1 cellular context compared by ENCODE assay signal in genomic region chrX:40169193-40170086, GRCh38.
TF ChIP-seq lines count a peak whose summit lies in the region.

No MANE protein-coding gene starts in this region.

TF ChIP-seq in HEK293, 187 proteins besides CTCF, POLR2A, EP300 and RAD21 (continued from another document and continues in another):
- TF ChIP-seq ZSCAN18 (tag by site-specific recombination; IDR thresholded peaks at IDR 0.05) (no peak), ZNF501 (tag by site-specific recombination; IDR thresholded peaks at IDR 0.05) (no peak), GLIS1 (tag by site-specific recombination; IDR thresholded peaks at IDR 0.05) (peak; percentile 90), ZFP3 (tag by site-specific recombination; IDR thresholded peaks at IDR 0.05; ENCODE audit: low read depth) (no peak), GFI1B (tag by site-specific recombination; IDR thresholded peaks at IDR 0.05) (no peak), ZBTB44 (tag by site-specific recombination; IDR thresholded peaks at IDR 0.05) (no peak), ZNF140 (tag by site-specific recombination; IDR thresholded peaks at IDR 0.05) (no peak), ZNF785 (tag by site-specific recombination; IDR thresholded peaks at IDR 0.05) (no peak), ZNF658 (tag by site-specific recombination; IDR thresholded peaks at IDR 0.05) (no peak), TCF7L2 (IDR thresholded peaks at IDR 0.05; ENCODE audit: borderline replicate concordance, low read depth, low read length) (no peak; the same call in 1 of the 2 replicates), ZSCAN23 (tag by site-specific recombination; IDR thresholded peaks at IDR 0.05) (no peak), ZNF639 (tag by site-specific recombination; IDR thresholded peaks at IDR 0.05) (no peak), ATF2 (tag by site-specific recombination; IDR thresholded peaks at IDR 0.05; ENCODE audit: low read depth) (no peak), ZNF561 (tag by site-specific recombination; IDR thresholded peaks at IDR 0.05; ENCODE audit: borderline replicate concordance) (no peak), MEIS1 (CRISPR knock-in tag; IDR thresholded peaks at IDR 0.05; ENCODE audit: borderline replicate concordance) (no peak), ZNF184 (tag by site-specific recombination; IDR thresholded peaks at IDR 0.05) (no peak), ZNF266 (tag by site-specific recombination; IDR thresholded peaks at IDR 0.05; ENCODE audit: low read depth) (no peak), ZNF510 (tag by site-specific recombination; IDR thresholded peaks at IDR 0.05; ENCODE audit: insufficient replicate concordance) (no peak), BCL6B (tag by site-specific recombination; IDR thresholded peaks at IDR 0.05) (no peak), PATZ1 (tag by site-specific recombination; IDR thresholded peaks at IDR 0.05) (peak; percentile 63; the same call in 1 of the 2 replicates), WT1 (tag by site-specific recombination; IDR thresholded peaks at IDR 0.05) (peak; percentile 82), TRIM28 (IDR thresholded peaks at IDR 0.05; ENCODE audit: borderline replicate concordance, low read length) (peak; percentile 56; the same call in 1 of the 2 replicates), KLF8 (tag by site-specific recombination; IDR thresholded peaks at IDR 0.05) (no peak), PBX3 (CRISPR knock-in tag; IDR thresholded peaks at IDR 0.05) (no peak), ZBTB49 (tag by site-specific recombination; IDR thresholded peaks at IDR 0.05; ENCODE audit: low read depth) (no peak), ZNF16 (tag by site-specific recombination; IDR thresholded peaks at IDR 0.05; ENCODE audit: low read depth) (no peak), ZNF239 (tag by site-specific recombination; IDR thresholded peaks at IDR 0.05) (no peak), SP2 (tag by site-specific recombination; IDR thresholded peaks at IDR 0.05) (peak; percentile 42), ZNF366 (tag by site-specific recombination; conservative IDR thresholded peaks at IDR 0.05) (peak; percentile 36; the same call in 1 of the 2 replicates), BCL11A (tag by site-specific recombination; IDR thresholded peaks at IDR 0.05; ENCODE audit: low read depth) (no peak), ZNF529 (tag by site-specific recombination; IDR thresholded peaks at IDR 0.05; ENCODE audit: insufficient replicate concordance) (no peak), ZSCAN5A (tag by site-specific recombination; IDR thresholded peaks at IDR 0.05) (no peak), ZNF146 (tag by site-specific recombination; IDR thresholded peaks at IDR 0.05) (no peak), OVOL3 (tag by site-specific recombination; IDR thresholded peaks at IDR 0.05) (no peak), ZNF274 (IDR thresholded peaks at IDR 0.05; ENCODE audit: low read length) (no peak), ZNF274 (tag by site-specific recombination; IDR thresholded peaks at IDR 0.05; ENCODE audit: borderline replicate concordance) (no peak), ZNF354C (tag by site-specific recombination; IDR thresholded peaks at IDR 0.05; ENCODE audit: borderline replicate concordance, low read depth) (no peak), ZBTB21 (tag by site-specific recombination; IDR thresholded peaks at IDR 0.05) (no peak), PRDM10 (tag by site-specific recombination; IDR thresholded peaks at IDR 0.05) (peak; percentile 63; the same call in 1 of the 2 replicates), ZNF747 (tag by site-specific recombination; IDR thresholded peaks at IDR 0.05) (no peak), ZNF555 (tag by site-specific recombination; conservative IDR thresholded peaks at IDR 0.05) (no peak), ZNF610 (tag by site-specific recombination; IDR thresholded peaks at IDR 0.05; ENCODE audit: borderline replicate concordance) (no peak), ZNF776 (tag by site-specific recombination; IDR thresholded peaks at IDR 0.05; ENCODE audit: borderline replicate concordance) (no peak), ZNF335 (tag by site-specific recombination; conservative IDR thresholded peaks at IDR 0.05) (peak; percentile 53; the same call in 1 of the 2 replicates), ZNF202 (tag by site-specific recombination; IDR thresholded peaks at IDR 0.05; ENCODE audit: borderline replicate concordance) (no peak), ZNF544 (tag by site-specific recombination; IDR thresholded peaks at IDR 0.05) (no peak), ZNF624 (tag by site-specific recombination; IDR thresholded peaks at IDR 0.05) (no peak), SETDB1 (IDR thresholded peaks at IDR 0.05; ENCODE audit: insufficient read length, low read length) (no peak)
